In the genomic region with DNA sequence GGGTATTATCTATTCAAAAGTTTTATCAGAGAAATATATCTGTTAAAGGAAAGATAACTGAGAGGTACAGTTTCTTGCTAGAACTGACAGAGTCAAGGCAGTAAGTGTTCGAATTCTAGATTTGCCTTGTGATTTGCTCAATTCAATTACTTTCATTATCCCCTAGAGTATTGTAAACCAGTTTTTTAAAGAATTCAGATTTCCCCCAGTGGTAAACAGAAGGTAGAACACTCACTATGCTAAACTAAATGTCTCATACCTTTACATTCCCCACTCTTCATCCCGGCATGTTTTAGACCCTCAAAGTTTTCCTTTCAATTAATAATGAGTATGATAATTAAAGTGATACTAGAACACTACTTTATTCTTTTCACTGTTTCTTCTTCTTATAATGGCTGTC, we compare ENCODE assay signal across 20 cellular contexts. TPM values are rescaled to one million over a fixed set of nuclear protein-coding genes. Genes with fewer than 3 reads are reported as not detected.
DNase-seq lines count a peak whose midpoint lies in the region; ATAC-seq, FAIRE-seq and TF ChIP-seq lines count a peak whose summit lies in the region.
"Had no signal": no experiment of that assay in that cellular context is flagged by ENCODE, and none has a peak within 500 bp of the region (broad histone marks: within the 10 kb centered on the region; RNA-seq: fewer than 3 reads in every experiment).

No MANE protein-coding gene starts in this region.

- no peak overlapping the region for H3K4me3 Mint-ChIP-seq in endodermal cell
- H3K4me3 Mint-ChIP-seq: CD4-positive, CD25-positive, alpha-beta regulatory T cell; T-helper 1 cell treated with Interleukin-12 subunit alpha and Interleukin-12 subunit beta and Interleukin-4 antibody, amounts not matched to agents 30 μg/mL and 1 μg/mL, for 36 hours had no signal

- H3K4me1 ChIP-seq in Loucy (ENCODE audit: insufficient read depth, low read length, poor library complexity, severe bottlenecking) (peaks cover 27% of the 10 kb centered on the region), endodermal cell (ENCODE audit: control insufficient read depth, insufficient read depth, low read length) (no peaks in the 10 kb centered on the region)

- H4K20me1 ChIP-seq in Loucy (ENCODE audit: insufficient read depth, low read length, poor library complexity, severe bottlenecking): no peaks in the 10 kb centered on the region

- no peaks in the 10 kb centered on the region for H3K4me1 Mint-ChIP-seq in endodermal cell

- ATAC-seq in HG02973 (IDR thresholded peaks at IDR 0.05; ENCODE audit: unreplicated experiment): peak; percentile 63
- ATAC-seq in GM21367 (IDR thresholded peaks at IDR 0.05; ENCODE audit: unreplicated experiment): no peak
- ATAC-seq: K562, Panc1 had no signal

- H3K27me3 ChIP-seq in Loucy (ENCODE audit: insufficient read depth, low read length, poor library complexity, severe bottlenecking) (no peaks in the 10 kb centered on the region), endodermal cell (ENCODE audit: control insufficient read depth, insufficient read depth, low read length, poor library complexity, severe bottlenecking) (no peaks in the 10 kb centered on the region)

- no peak overlapping the region for H2AFZ ChIP-seq in Loucy (ENCODE audit: low read length)

- no peak overlapping the region for H3K4me3 ChIP-seq in Loucy (ENCODE audit: low read length, poor library complexity, severe bottlenecking)
- H3K4me3 ChIP-seq in endodermal cell (ENCODE audit: low read length): no peak overlapping the region
- H3K4me3 ChIP-seq: K562 had no signal

- 33 to 45% methylated on average over 1 of the region's 2 CpGs for WGBS in endodermal cell (ENCODE audit: insufficient coverage in 1 of 2, insufficient read length in 1 of 2), 2 experiments

- no peak for DNase-seq in GM12892 (ENCODE audit: insufficient read length)
- DNase-seq in endodermal cell: no peak
- DNase-seq in SKM-1 treated with dmso at 0.1 percent for 144 hours (lab: John Stamatoyannopoulos, UW; ENCODE audit: unreplicated experiment): no peak
- no peak for DNase-seq in NCI-H1694 treated with DMSO at 0.1 percent for 48 hours (lab: John Stamatoyannopoulos, UW)
- DNase-seq: CD4-positive, CD25-positive, alpha-beta regulatory T cell; MM.1S; NCI-H1092 treated with DMSO at 0.1 percent for 48 hours; NCI-H146; NCI-H2029 treated with DMSO at 0.1 percent for 48 hours; NCI-H226; NCI-H510A treated with DMSO at 0.1 percent for 48 hours; NCI-H748 treated with DMSO at 0.1 percent for 48 hours had no signal

- TF ChIP-seq CTCF in Loucy (conservative IDR thresholded peaks at IDR 0.05; ENCODE audit: low read length): 0 out of 2 replicates have a peak, but pooled peaks have one; percentile 18
- TF ChIP-seq CTCF in endodermal cell (conservative IDR thresholded peaks at IDR 0.05): peak; percentile 38

- H3K9ac ChIP-seq in Loucy (ENCODE audit: low read depth, low read length, poor library complexity, severe bottlenecking): no peak overlapping the region
- no peak overlapping the region for H3K9ac ChIP-seq in endodermal cell (ENCODE audit: extremely low read depth, low read length, poor library complexity, severe bottlenecking)

- no peaks in the 10 kb centered on the region for H3K27me3 Mint-ChIP-seq in endodermal cell (ENCODE audit: insufficient read depth)
- H3K27me3 Mint-ChIP-seq: CD4-positive, CD25-positive, alpha-beta regulatory T cell had no signal

- H3K36me3 ChIP-seq in Loucy (ENCODE audit: insufficient read depth, low read length) (peaks cover 45% of the 10 kb centered on the region), endodermal cell (ENCODE audit: control insufficient read depth, insufficient read depth, low read length) (peaks cover 69% of the 10 kb centered on the region)

- no peak for TF ChIP-seq POLR2A in GM12892 (IDR thresholded peaks at IDR 0.05; ENCODE audit: low read depth, low read length)

- peaks cover 33% of the 10 kb centered on the region for H3K36me3 Mint-ChIP-seq in endodermal cell (ENCODE audit: low read depth)

- no peaks in the 10 kb centered on the region for H3K79me2 ChIP-seq in Loucy (ENCODE audit: insufficient read depth, low read length)

- H3K9me3 Mint-ChIP-seq in endodermal cell: no peaks in the 10 kb centered on the region
- H3K9me3 Mint-ChIP-seq: T-helper 1 cell treated with Interleukin-12 subunit alpha and Interleukin-12 subunit beta and Interleukin-4 antibody, amounts not matched to agents 30 μg/mL and 1 μg/mL, for 36 hours had no signal

- peak; percentile 14 for FAIRE-seq in GM12892 (lab: Jason Lieb, UNC)
- FAIRE-seq: GM19239, H54, K562 had no signal

- H3K4me2 ChIP-seq in Loucy (ENCODE audit: low read depth, low read length, poor library complexity, severe bottlenecking): peak overlapping the region; percentile 11

- H3K9me3 ChIP-seq in Loucy (ENCODE audit: insufficient read depth, low read depth, low read length): no peaks in the 10 kb centered on the region
- no peaks in the 10 kb centered on the region for H3K9me3 ChIP-seq in endodermal cell (ENCODE audit: control insufficient read depth, low read length)

- no peaks in the 10 kb centered on the region for H3K9me2 ChIP-seq in Loucy (replicated peaks; ENCODE audit: low read depth, low read length)

- H3K27ac Mint-ChIP-seq in endodermal cell: no peak overlapping the region
- H3K27ac Mint-ChIP-seq: CD4-positive, CD25-positive, alpha-beta regulatory T cell; T-helper 1 cell treated with Interleukin-12 subunit alpha and Interleukin-12 subunit beta and Interleukin-4 antibody, amounts not matched to agents 30 μg/mL and 1 μg/mL, for 36 hours had no signal

- peaks cover 4% of the 10 kb centered on the region; the same call in 1 of the 2 replicates for H3F3A ChIP-seq in Loucy (ENCODE audit: low read depth)

- no peak overlapping the region for H3K27ac ChIP-seq in endodermal cell (ENCODE audit: low read depth, low read length)

RNA-seq across cellular contexts. Expression of a gene that starts 28.6 kb away (rescaled TPM):
- 8.8 TPM for polyA plus RNA-seq in GM12892 (2012; ENCODE audit: missing spikeins)
- 10 to 100 TPM; 25.8 to 25.9 TPM for total RNA-seq in endodermal cell
- polyA plus RNA-seq in endodermal cell (2013, experiment 1 of 2): 22.3 TPM
- 20.2 TPM for polyA plus RNA-seq in endodermal cell (2013, experiment 2 of 2)
